In the genomic region with DNA sequence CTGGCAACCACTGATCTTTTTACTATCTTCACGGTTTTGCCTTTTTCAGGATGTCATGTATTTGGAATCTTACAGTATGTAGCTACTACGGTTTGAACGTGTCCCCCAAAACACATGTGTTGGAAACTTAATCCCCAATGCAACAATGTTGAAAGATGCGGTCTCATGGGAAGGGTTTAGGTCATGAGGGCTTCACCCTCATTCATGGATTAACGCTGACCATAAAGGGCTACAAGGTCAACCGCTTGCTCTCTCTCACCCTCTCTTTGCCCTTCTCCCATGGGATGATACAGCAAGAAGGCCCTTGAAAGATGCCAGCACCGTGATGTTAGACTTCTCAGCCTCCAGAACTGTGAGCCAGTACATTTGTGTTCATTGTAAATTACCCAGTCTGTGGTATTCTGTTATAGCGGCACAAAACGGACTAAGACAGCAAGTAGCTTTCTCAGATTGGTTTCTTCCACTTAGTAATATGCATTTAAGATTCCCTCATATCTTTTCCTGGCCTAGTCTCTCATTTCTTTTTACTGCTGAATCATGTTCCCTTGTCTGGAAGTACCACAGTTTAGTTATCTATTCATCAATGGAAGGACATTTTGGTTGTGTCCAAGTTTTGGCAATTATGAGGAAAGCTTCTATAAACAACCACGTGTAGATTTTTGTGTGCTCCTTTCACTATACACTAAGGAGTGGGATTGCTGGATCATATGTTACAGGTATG, we compare ENCODE assay signal across 15 cellular contexts. TPM values are rescaled to one million over a fixed set of nuclear protein-coding genes. Genes with fewer than 3 reads are reported as not detected.
DNase-seq lines count a peak whose midpoint lies in the region; ATAC-seq and TF ChIP-seq lines count a peak whose summit lies in the region.
"Had no signal": no experiment of that assay in that cellular context is flagged by ENCODE, and none has a peak within 500 bp of the region (broad histone marks: within the 10 kb centered on the region; RNA-seq: fewer than 3 reads in every experiment).

No MANE protein-coding gene starts in this region.

- H3K36me3 ChIP-seq in ACC112 (ENCODE audit: insufficient read depth, low read length) (no peaks in the 10 kb centered on the region), parathyroid adenoma (ENCODE audit: control insufficient read depth, insufficient read depth, low read length) (no peaks in the 10 kb centered on the region)

- H3K4me1 Mint-ChIP-seq in dendritic cell treated with granulocyte-macrophage colony-stimulating factor and Interleukin-4, amounts not matched to agents 40 ng/mL and 50 ng/mL, for 4 days (ENCODE audit: low read depth) = peaks cover 37% of the 10 kb centered on the region
- H3K4me1 Mint-ChIP-seq in naive thymus-derived CD8-positive, alpha-beta T cell = peaks cover 23 to 53% (median 38%) of the 10 kb centered on the region in 4 donors

- no peak overlapping the region for H3K4me3 Mint-ChIP-seq in dendritic cell treated with granulocyte-macrophage colony-stimulating factor and Interleukin-4, amounts not matched to agents 40 ng/mL and 50 ng/mL, for 4 days
- H3K4me3 Mint-ChIP-seq in naive thymus-derived CD8-positive, alpha-beta T cell = peak overlapping the region in 3 of 10 donors; percentile 19 to 78 (median 39)

- H3K9me3 Mint-ChIP-seq in dendritic cell treated with granulocyte-macrophage colony-stimulating factor and Interleukin-4, amounts not matched to agents 40 ng/mL and 50 ng/mL, for 4 days = no peaks in the 10 kb centered on the region
- H3K9me3 Mint-ChIP-seq in naive thymus-derived CD8-positive, alpha-beta T cell = no peaks in the 10 kb centered on the region

- ATAC-seq in naive thymus-derived CD8-positive, alpha-beta T cell = no peak
- ATAC-seq in HG03025 (IDR thresholded peaks at IDR 0.05; ENCODE audit: low FRiP score, unreplicated experiment) = no peak

- H3K27ac ChIP-seq in ACC112 (ENCODE audit: low read depth, low read length) (no peak overlapping the region), parathyroid adenoma (peak overlapping the region; percentile 1)
- H3K27ac ChIP-seq: KMS-11 had no signal

- peak overlapping the region; percentile 60 for H3K27ac Mint-ChIP-seq in dendritic cell treated with granulocyte-macrophage colony-stimulating factor and Interleukin-4, amounts not matched to agents 40 ng/mL and 50 ng/mL, for 4 days
- peak overlapping the region in 4 of 10 donors; percentile 61 to 88 (median 76) for H3K27ac Mint-ChIP-seq in naive thymus-derived CD8-positive, alpha-beta T cell

- H3K4me1 ChIP-seq in ACC112 (ENCODE audit: control insufficient read depth, insufficient read depth, low read length, unreplicated experiment) (peaks cover 16% of the 10 kb centered on the region), parathyroid adenoma (peaks cover 15% of the 10 kb centered on the region)

- H3K27me3 Mint-ChIP-seq in dendritic cell treated with granulocyte-macrophage colony-stimulating factor and Interleukin-4, amounts not matched to agents 40 ng/mL and 50 ng/mL, for 4 days = peaks cover 46% of the 10 kb centered on the region
- peaks cover 0 to 2% (median 0%) of the 10 kb centered on the region in 5 donors for H3K27me3 Mint-ChIP-seq in naive thymus-derived CD8-positive, alpha-beta T cell

- H3K4me3 ChIP-seq in ACC112 (ENCODE audit: low read depth, low read length) = no peak overlapping the region
- no peak overlapping the region for H3K4me3 ChIP-seq in parathyroid adenoma (ENCODE audit: low read depth, low read length)

- no peak overlapping the region for H3K9ac ChIP-seq in parathyroid adenoma
- H3K9ac ChIP-seq: KMS-11 had no signal

- H3K4me2 ChIP-seq in parathyroid adenoma (ENCODE audit: low read length) = no peak overlapping the region
- H3K4me2 ChIP-seq: KMS-11 had no signal

- H3K36me3 Mint-ChIP-seq in dendritic cell treated with granulocyte-macrophage colony-stimulating factor and Interleukin-4, amounts not matched to agents 40 ng/mL and 50 ng/mL, for 4 days (ENCODE audit: low read depth) = no peaks in the 10 kb centered on the region
- no peaks in the 10 kb centered on the region for H3K36me3 Mint-ChIP-seq in naive thymus-derived CD8-positive, alpha-beta T cell

- intact Hi-C loops in dendritic cell treated with granulocyte-macrophage colony-stimulating factor and Interleukin-4, amounts not matched to agents 40 ng/mL and 50 ng/mL, for 4 days (cut with micrococcal nuclease) = no loop called here

- H3K9me3 ChIP-seq in parathyroid adenoma (ENCODE audit: control insufficient read depth, low read length) = no peaks in the 10 kb centered on the region

- no peaks in the 10 kb centered on the region for H3K79me2 ChIP-seq in ACC112 (ENCODE audit: control insufficient read depth, insufficient read depth, low read length, unreplicated experiment)
- H3K79me2 ChIP-seq in parathyroid adenoma = no peaks in the 10 kb centered on the region

- H2AFZ ChIP-seq in ACC112 (ENCODE audit: low read length, unreplicated experiment) (peak overlapping the region; percentile 22), parathyroid adenoma (no peak overlapping the region)

- DNase-seq in LHCN-M2 (ENCODE audit: low read depth) (peak; percentile 47), UCSD-AML1 (lab: John Stamatoyannopoulos, UW; ENCODE audit: unreplicated experiment) (no peak)
- no peak for DNase-seq in activated CD8-positive, alpha-beta memory T cell treated with anti-CD3 and anti-CD28 coated beads, Interleukin-2, amount 50 U/mL, for 48 hours
- DNase-seq in naive thymus-derived CD8-positive, alpha-beta T cell = no peak
- DNase-seq: Calu3, DMS79, MM.1S, NCI-H510A, SIG-M5 had no signal

- TF ChIP-seq CTCF in parathyroid adenoma (IDR thresholded peaks at IDR 0.05) = no peak

- 0 out of 2 replicates have a peak, but pooled peaks cover 3% of the 10 kb centered on the region for H3K27me3 ChIP-seq in ACC112 (ENCODE audit: insufficient read depth, low read length)
- no peaks in the 10 kb centered on the region for H3K27me3 ChIP-seq in parathyroid adenoma (ENCODE audit: control insufficient read depth, insufficient read depth, low read length)

- POLR2A ChIA-PET in naive thymus-derived CD8-positive, alpha-beta T cell (lab: Charles Lee) = interaction anchor here (0.8 to 7.1 kb wide), 4 partner anchors 7 to 67 kb away, joined by 3 to 54 read pairs (median 4); no protein-coding TSS in a partner anchor

RNA-seq across cellular contexts. Expression of a gene that starts 3.0 kb away (rescaled TPM):
- total RNA-seq in LHCN-M2 (2014; rRNA removed) = not detected in 2 replicates
- 0.07 TPM for polyA plus RNA-seq in LHCN-M2 (2012)
- total RNA-seq in naive thymus-derived CD8-positive, alpha-beta T cell = 1 to 10 TPM in 1 of 2 experiments, under 1 TPM in 1; 0.39 to 1.2 TPM
- polyA plus RNA-seq in naive thymus-derived CD8-positive, alpha-beta T cell = under 1 TPM; 0.35 to 0.69 (median 0.65) TPM
- total RNA-seq: Calu3, G401 had no signal

RNA-seq across cellular contexts. Expression of a gene that starts 33.1 kb away (rescaled TPM):
- total RNA-seq in LHCN-M2 (2014; rRNA removed) = 1.3 TPM in 1 of 2 replicates, not detected in the other
- polyA plus RNA-seq in LHCN-M2 (2012) = 0.09 TPM
- total RNA-seq in naive thymus-derived CD8-positive, alpha-beta T cell = under 1 TPM; 0.47 to 0.85 TPM
- polyA plus RNA-seq in naive thymus-derived CD8-positive, alpha-beta T cell = 1 to 10 TPM in 1 of 3 donors, under 1 TPM in 2; 0.67 to 1.2 (median 0.81) TPM
- total RNA-seq: Calu3 had no signal
